Comparison of ENCODE assay signal across 8 cellular contexts in the genomic region with DNA sequence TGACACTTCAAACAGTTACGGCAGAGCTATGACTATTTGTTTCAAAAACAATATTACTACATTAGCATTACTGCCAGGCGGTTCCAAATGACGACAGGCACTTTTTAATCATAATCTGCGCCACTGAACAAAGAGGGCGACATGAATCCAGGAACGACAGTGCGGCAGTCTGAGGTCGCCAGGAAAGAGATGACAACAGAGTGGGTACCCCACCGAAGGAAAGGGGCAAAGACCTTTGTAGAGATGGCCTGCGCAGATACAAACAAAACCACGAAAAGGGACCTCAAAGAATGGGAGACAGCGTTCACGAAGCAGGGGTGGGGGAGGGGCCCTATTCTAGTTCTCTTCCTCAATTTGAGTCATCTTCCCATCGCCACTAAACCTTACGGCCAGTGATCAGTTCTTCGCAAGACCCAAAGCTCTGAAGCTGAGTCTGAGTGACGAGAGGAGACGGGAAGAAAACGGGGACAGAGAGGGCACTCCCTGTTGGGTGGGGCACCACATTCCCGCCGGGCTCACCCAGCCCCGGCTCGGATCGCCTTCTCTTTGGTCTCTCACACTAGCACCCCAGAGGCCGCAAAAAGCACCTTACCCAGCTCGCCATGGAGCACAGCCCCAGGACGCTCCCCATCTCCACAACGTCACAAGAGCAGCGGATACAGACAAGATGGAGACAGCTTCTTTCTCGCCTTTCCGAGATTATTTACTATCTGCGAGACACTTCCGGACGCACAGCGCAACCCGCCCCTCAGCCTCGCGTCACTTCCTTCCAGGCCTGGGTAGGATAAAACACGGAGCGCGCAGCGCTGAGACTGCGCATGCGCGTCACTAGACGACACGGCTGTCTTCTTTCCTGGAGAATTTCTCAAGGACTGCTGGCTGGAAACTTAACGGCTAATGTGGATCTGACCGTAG. TPM values are rescaled to one million over a fixed set of nuclear protein-coding genes. Genes with fewer than 3 reads are reported as not detected.
DNase-seq lines count a peak whose midpoint lies in the region; ATAC-seq and TF ChIP-seq lines count a peak whose summit lies in the region.

Gene SERINC1, minus strand, starts transcription at position 701 of the 915 bp plus-strand sequence. Its CDS starts 70 bp downstream, at position 631.

- peak; percentile 75 for DNase-seq in NCI-H2196 treated with DMSO at 0.1 percent for 48 hours (lab: John Stamatoyannopoulos, UW; ENCODE audit: unreplicated experiment)
- peak; percentile 93 to 95 for DNase-seq in breast epithelium (ENCODE audit: low spot score in 2 of 2)

- peaks cover 10% of the 10 kb centered on the region for H3K4me1 ChIP-seq in ACC112 (ENCODE audit: control insufficient read depth, insufficient read depth, low read length, unreplicated experiment)
- H3K4me1 ChIP-seq in breast epithelium: no peaks in the 10 kb centered on the region
- H3K4me1 ChIP-seq in skeletal muscle tissue (ENCODE audit: control insufficient read depth in 3 of 3, insufficient read depth in 3 of 3, low read length in 3 of 3): peaks cover 4 to 8% (median 4%) of the 10 kb centered on the region in 3 donors

- ATAC-seq in GM18870 (IDR thresholded peaks at IDR 0.05; ENCODE audit: unreplicated experiment) (peak; percentile 99), HG03135 (IDR thresholded peaks at IDR 0.05; ENCODE audit: unreplicated experiment) (peak; percentile 99)

- H3K9me3 ChIP-seq in breast epithelium (no peaks in the 10 kb centered on the region), iPS-18c (ENCODE audit: control insufficient read depth, insufficient read depth, low read length) (no peaks in the 10 kb centered on the region), skeletal muscle tissue (ENCODE audit: control insufficient read depth in 3 of 3, low read length in 3 of 3) (no peaks in the 10 kb centered on the region)

- TF ChIP-seq CTCF in VCaP (conservative IDR thresholded peaks at IDR 0.05): no peak
- no peak for TF ChIP-seq CTCF in breast epithelium (IDR thresholded peaks at IDR 0.05)

- H2AFZ ChIP-seq in ACC112 (ENCODE audit: low read length, unreplicated experiment): peak within 1 kb of the TSS; percentile 94

- peak; percentile 91 for TF ChIP-seq POLR2A in breast epithelium (IDR thresholded peaks at IDR 0.05)

- H3K36me3 ChIP-seq in ACC112 (ENCODE audit: insufficient read depth, low read length) (no peaks in the 10 kb centered on the region), breast epithelium (no peaks in the 10 kb centered on the region), skeletal muscle tissue (ENCODE audit: control insufficient read depth in 3 of 3, insufficient read depth in 3 of 3, low read length in 3 of 3) (peaks cover 0 to 4% (median 0%) of the 10 kb centered on the region in 3 donors)

- H3K79me2 ChIP-seq in ACC112 (ENCODE audit: control insufficient read depth, insufficient read depth, low read length, unreplicated experiment): peaks cover 53% of the 10 kb centered on the region

- intact Hi-C loops in breast epithelium (cut with DNase I; ENCODE audit: low total_unique reads): no loop called here

- peak within 1 kb of the TSS; percentile 98 for H3K4me3 ChIP-seq in ACC112 (ENCODE audit: low read depth, low read length)
- peak within 1 kb of the TSS; percentile 65 to 89 (median 72) for H3K4me3 ChIP-seq in breast epithelium
- peak within 1 kb of the TSS; percentile 90 for H3K4me3 ChIP-seq in iPS-18c (ENCODE audit: insufficient read depth, low read depth, low read length)
- H3K4me3 ChIP-seq in skeletal muscle tissue (ENCODE audit: low read length in 3 of 3): peak within 1 kb of the TSS; percentile 97 to 99 (median 98)

- peak within 1 kb of the TSS; percentile 90 to 99 (median 97) for H3K9ac ChIP-seq in skeletal muscle tissue (ENCODE audit: low read depth in 1 of 3, low read length in 3 of 3)

- H3K27me3 ChIP-seq in ACC112 (ENCODE audit: insufficient read depth, low read length) (no peaks in the 10 kb centered on the region), breast epithelium (no peaks in the 10 kb centered on the region), skeletal muscle tissue (ENCODE audit: control insufficient read depth in 3 of 3, insufficient read depth in 3 of 3, low read length in 3 of 3) (no peaks in the 10 kb centered on the region)

- H3K27ac ChIP-seq in ACC112 (ENCODE audit: low read depth, low read length): peak within 1 kb of the TSS; percentile 88
- peak within 1 kb of the TSS; percentile 88 for H3K27ac ChIP-seq in VCaP
- H3K27ac ChIP-seq in breast epithelium: peak within 1 kb of the TSS; percentile 95 to 97
- peak within 1 kb of the TSS; percentile 90 for H3K27ac ChIP-seq in skeletal muscle tissue (ENCODE audit: low read depth, low read length)

RNA-seq across cellular contexts. Expression of gene SERINC1, which starts in this region (rescaled TPM):
- total RNA-seq in breast epithelium: 100 to 1,000 TPM; 198 to 375 (median 242) TPM
- total RNA-seq in skeletal muscle tissue: 176 TPM

Comparison
In these comparisons a context has a peak if more than half of its experiments do, and no peak if none do; other contexts are left out.
1. Peak in every context shown above with its lines: DNase-seq, ATAC-seq, H3K4me3 ChIP-seq and H3K27ac ChIP-seq.